Comparison of ENCODE assay signal across 19 cellular contexts in genomic region chr14:49559979-49560768, GRCh38.
"Had no signal": no experiment of that assay in that cellular context is flagged by ENCODE, and none has a peak within 500 bp of the region (broad histone marks: within the 10 kb centered on the region; RNA-seq: fewer than 3 reads in every experiment).

No MANE protein-coding gene starts in this region.

- H3K27me3 ChIP-seq: dorsolateral prefrontal cortex, esophagus muscularis mucosa, foreskin keratinocyte, gastroesophageal sphincter, heart right ventricle, left lung had no signal

- ATAC-seq: foreskin keratinocyte, gastroesophageal sphincter, heart right ventricle, left cardiac atrium, left lung, left ventricle myocardium superior, lower lobe of right lung had no signal

- H3K9me3 ChIP-seq: esophagus muscularis mucosa, gastroesophageal sphincter, left lung, lower lobe of right lung had no signal

- H3K4me3 ChIP-seq: coronary artery, dorsolateral prefrontal cortex, esophagus muscularis mucosa, gastroesophageal sphincter, heart right ventricle, left lung, lower lobe of right lung had no signal

- DNase-seq: dermis blood vessel endothelial cell; dorsolateral prefrontal cortex; effector CD4-positive, alpha-beta T cell; effector memory CD4-positive, alpha-beta T cell; foreskin keratinocyte; heart right ventricle; hippocampal formation; left cardiac atrium; left lung; left ventricle myocardium superior; lower lobe of right lung; mesenchymal stem cell had no signal

- H3K4me1 ChIP-seq: esophagus muscularis mucosa, foreskin keratinocyte, gastroesophageal sphincter, heart right ventricle, left lung, lower lobe of right lung had no signal

- FAIRE-seq: colon, endothelial cell of umbilical vein, islet of Langerhans, keratinocyte had no signal

- H3K27ac ChIP-seq: coronary artery, dorsolateral prefrontal cortex, esophagus muscularis mucosa, foreskin keratinocyte, gastroesophageal sphincter, heart right ventricle, left lung, lower lobe of right lung had no signal

- H3K36me3 ChIP-seq: esophagus muscularis mucosa, gastroesophageal sphincter, heart right ventricle, left lung, lower lobe of right lung had no signal
